Comparison of ENCODE assay signal across 16 cellular contexts in the genomic region with DNA sequence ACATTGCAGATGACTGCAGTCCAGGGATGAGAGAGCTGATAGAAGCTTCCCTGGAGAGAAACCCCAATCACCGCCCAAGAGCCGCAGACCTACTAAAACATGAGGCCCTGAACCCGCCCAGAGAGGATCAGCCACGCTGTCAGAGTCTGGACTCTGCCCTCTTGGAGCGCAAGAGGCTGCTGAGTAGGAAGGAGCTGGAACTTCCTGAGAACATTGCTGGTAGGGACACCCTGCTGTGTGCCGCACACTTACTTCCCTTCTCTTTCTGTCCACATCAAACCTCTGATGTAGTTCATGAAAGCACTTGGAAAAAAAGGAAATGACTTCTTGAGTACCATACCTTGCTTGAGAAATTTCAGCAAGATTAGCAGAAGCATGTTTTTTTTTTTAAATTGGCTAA. TPM values are rescaled to one million over a fixed set of nuclear protein-coding genes. Genes with fewer than 3 reads are reported as not detected.
DNase-seq lines count a peak whose midpoint lies in the region; ATAC-seq and TF ChIP-seq lines count a peak whose summit lies in the region.
"Had no signal": no experiment of that assay in that cellular context is flagged by ENCODE, and none has a peak within 500 bp of the region (broad histone marks: within the 10 kb centered on the region; RNA-seq: fewer than 3 reads in every experiment).

No MANE protein-coding gene starts in this region.

- H3K9me3 Mint-ChIP-seq in activated CD4-positive, alpha-beta T cell treated with anti-CD3 and anti-CD28 coated beads, Interleukin-2, amount 10 ng/mL, durations not matched to agents 7 days and 5 days = no peaks in the 10 kb centered on the region
- no peaks in the 10 kb centered on the region for H3K9me3 Mint-ChIP-seq in stimulated activated memory B cell treated with anti-CD40 and anti-IgM and Interleukin-4, amounts not matched to agents 10 μg/mL and 1 μg/mL and 100 μg/mL, for 72 hours
- H3K9me3 Mint-ChIP-seq: activated T-cell treated with anti-CD3 and anti-CD28 coated beads, Interleukin-2, amount 50 U/mL, for 4 hours; endodermal cell had no signal

- H3K4me1 ChIP-seq in upper lobe of left lung = peaks cover 31 to 56% (median 44%) of the 10 kb centered on the region in 4 donors
- H3K4me1 ChIP-seq: SJCRH30 had no signal

- peaks cover 39% of the 10 kb centered on the region for H3K4me1 Mint-ChIP-seq in activated CD4-positive, alpha-beta T cell treated with anti-CD3 and anti-CD28 coated beads, Interleukin-2, amount 10 ng/mL, durations not matched to agents 7 days and 5 days
- peaks cover 39% of the 10 kb centered on the region for H3K4me1 Mint-ChIP-seq in stimulated activated memory B cell treated with anti-CD40 and anti-IgM and Interleukin-4, amounts not matched to agents 10 μg/mL and 1 μg/mL and 100 μg/mL, for 72 hours

- H3K4me3 Mint-ChIP-seq in activated CD4-positive, alpha-beta T cell treated with anti-CD3 and anti-CD28 coated beads, Interleukin-2, amount 10 ng/mL, durations not matched to agents 7 days and 5 days = no peak overlapping the region
- H3K4me3 Mint-ChIP-seq in stimulated activated memory B cell treated with anti-CD40 and anti-IgM and Interleukin-4, amounts not matched to agents 10 μg/mL and 1 μg/mL and 100 μg/mL, for 72 hours = no peak overlapping the region
- H3K4me3 Mint-ChIP-seq: activated T-cell treated with anti-CD3 and anti-CD28 coated beads, Interleukin-2, amount 50 U/mL, for 4 hours; endodermal cell had no signal

- H3K4me3 ChIP-seq in upper lobe of left lung = no peak overlapping the region
- H3K4me3 ChIP-seq: SJCRH30 had no signal

- POLR2A ChIA-PET in activated CD4-positive, alpha-beta T cell treated with anti-CD3 and anti-CD28 coated beads, Interleukin-2, amount 10 ng/mL, durations not matched to agents 7 days and 5 days (lab: Charles Lee) = no interaction called here

- no peaks in the 10 kb centered on the region for H3K9me3 ChIP-seq in upper lobe of left lung
- H3K9me3 ChIP-seq: SJCRH30 had no signal

- no peaks in the 10 kb centered on the region for H3K27me3 ChIP-seq in upper lobe of left lung
- H3K27me3 ChIP-seq: SJCRH30 had no signal

- peaks cover 48% of the 10 kb centered on the region for H3K36me3 Mint-ChIP-seq in activated CD4-positive, alpha-beta T cell treated with anti-CD3 and anti-CD28 coated beads, Interleukin-2, amount 10 ng/mL, durations not matched to agents 7 days and 5 days (ENCODE audit: low read depth)
- H3K36me3 Mint-ChIP-seq in stimulated activated memory B cell treated with anti-CD40 and anti-IgM and Interleukin-4, amounts not matched to agents 10 μg/mL and 1 μg/mL and 100 μg/mL, for 72 hours = peaks cover 41% of the 10 kb centered on the region

- peaks cover 36 to 69% (median 49%) of the 10 kb centered on the region in 4 donors for H3K36me3 ChIP-seq in upper lobe of left lung
- H3K36me3 ChIP-seq: SJCRH30 had no signal

- H3K27ac ChIP-seq in cingulate gyrus (ENCODE audit: low read depth, low read length) (peak overlapping the region; percentile 33), upper lobe of left lung (peak overlapping the region; percentile 37 to 85 (median 64))
- H3K27ac ChIP-seq: SJCRH30 had no signal

- no peak for DNase-seq in activated CD4-positive, alpha-beta T cell treated with anti-CD3 and anti-CD28 coated beads, Interleukin-2, amount 10 ng/mL, durations not matched to agents 7 days and 5 days
- no peak for DNase-seq in activated CD4-positive, alpha-beta T cell treated with anti-CD3 and anti-CD28 coated beads, Interleukin-2, amount 50 U/mL, for 4 hours
- DNase-seq in midbrain (lab: John Stamatoyannopoulos, UW) (peak; percentile 29), upper lobe of left lung (peak in 1 of 2 donors; percentile 66), NCI-H1930 (lab: John Stamatoyannopoulos, UW) (no peak)
- DNase-seq in activated effector memory CD4-positive, alpha-beta T cell treated with Interleukin-2 at 50 U/mL for 16 hours = no peak
- DNase-seq: 8988T; activated T-cell treated with anti-CD3 and anti-CD28 coated beads, Interleukin-2, amount 50 U/mL, for 4 hours; endodermal cell; glutamatergic neuron; mammary epithelial cell; NCI-H1092 treated with DMSO at 0.1 percent for 48 hours; NCI-H524; SJCRH30 had no signal

- 70 to 75% methylated on average over 6 of the region's 6 CpGs for WGBS in upper lobe of left lung, 2 donors

- no peaks in the 10 kb centered on the region for H3K27me3 Mint-ChIP-seq in activated CD4-positive, alpha-beta T cell treated with anti-CD3 and anti-CD28 coated beads, Interleukin-2, amount 10 ng/mL, durations not matched to agents 7 days and 5 days
- H3K27me3 Mint-ChIP-seq in stimulated activated memory B cell treated with anti-CD40 and anti-IgM and Interleukin-4, amounts not matched to agents 10 μg/mL and 1 μg/mL and 100 μg/mL, for 72 hours = no peaks in the 10 kb centered on the region

- ATAC-seq in upper lobe of left lung (ENCODE audit: low FRiP score in 2 of 2) = peak; percentile 61 to 74
- no peak for ATAC-seq in stimulated activated memory B cell treated with anti-CD40 and anti-IgM and Interleukin-4, amounts not matched to agents 10 μg/mL and 1 μg/mL and 100 μg/mL, for 72 hours
- ATAC-seq: activated T-cell treated with anti-CD3 and anti-CD28 coated beads, Interleukin-2, amount 50 U/mL, for 4 hours had no signal

- CTCF ChIA-PET in activated CD4-positive, alpha-beta T cell treated with anti-CD3 and anti-CD28 coated beads, Interleukin-2, amount 10 ng/mL, durations not matched to agents 7 days and 5 days (lab: Charles Lee) = interaction anchor here (1.2 to 2.1 kb wide), 2 partner anchors 9 to 22 kb away, joined by 3 to 8 read pairs; no protein-coding TSS in a partner anchor

- TF ChIP-seq POLR2A in upper lobe of left lung (IDR thresholded peaks at IDR 0.05) = peak in 1 of 4 donors; percentile 35

- TF ChIP-seq EP300 in upper lobe of left lung (IDR thresholded peaks at IDR 0.05) = no peak

- no peak for TF ChIP-seq CTCF in upper lobe of left lung (IDR thresholded peaks at IDR 0.05)

- peak overlapping the region; percentile 31 for H3K27ac Mint-ChIP-seq in activated CD4-positive, alpha-beta T cell treated with anti-CD3 and anti-CD28 coated beads, Interleukin-2, amount 10 ng/mL, durations not matched to agents 7 days and 5 days
- H3K27ac Mint-ChIP-seq in stimulated activated memory B cell treated with anti-CD40 and anti-IgM and Interleukin-4, amounts not matched to agents 10 μg/mL and 1 μg/mL and 100 μg/mL, for 72 hours = no peak overlapping the region
- H3K27ac Mint-ChIP-seq: endodermal cell had no signal

RNA-seq across cellular contexts. Expression of a gene that starts 25.3 kb away (rescaled TPM):
- 10 to 100 TPM; 12.6 to 13.1 TPM for total RNA-seq in activated CD4-positive, alpha-beta T cell treated with anti-CD3 and anti-CD28 coated beads, Interleukin-2, amount 10 ng/mL, durations not matched to agents 7 days and 5 days
- 10 to 100 TPM; 32.5 to 71.2 (median 42.8) TPM for total RNA-seq in upper lobe of left lung
